2 cellular contexts compared by ENCODE assay signal in the genomic region with DNA sequence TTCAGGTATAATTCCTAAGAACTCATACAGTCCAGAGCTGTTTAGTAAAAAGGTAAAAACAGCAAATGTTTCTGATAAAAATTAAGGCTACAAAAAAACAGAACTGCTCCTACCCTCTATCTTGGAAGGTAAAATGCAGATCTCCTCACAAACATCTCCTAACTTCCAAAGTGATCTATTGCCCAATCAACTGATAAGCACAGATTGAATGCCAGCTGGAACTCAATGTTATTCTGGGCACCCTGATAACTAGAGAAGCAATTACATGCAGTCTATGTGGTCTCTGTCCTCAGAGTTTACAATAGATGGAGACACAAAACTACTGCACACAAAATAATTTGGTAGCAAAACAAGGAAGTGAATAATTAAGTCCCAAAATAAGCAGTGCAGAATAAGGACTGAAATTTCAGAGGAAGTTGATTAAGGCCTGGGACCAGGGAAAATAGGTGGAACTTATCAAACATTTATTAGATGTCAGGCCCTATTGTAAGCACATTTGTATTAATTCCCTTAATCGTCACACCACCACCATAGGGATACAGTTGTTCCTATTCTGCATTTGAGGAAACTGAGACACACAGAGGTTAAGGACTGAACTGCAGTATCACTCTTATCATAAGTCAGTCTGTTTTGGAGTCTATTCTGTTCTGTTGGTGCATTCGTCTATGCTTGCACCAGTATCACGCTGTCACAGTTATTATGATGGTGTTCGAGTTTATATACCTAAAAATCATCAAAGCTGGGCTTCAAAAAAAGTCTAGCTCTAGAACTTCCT.
TF ChIP-seq lines count a peak whose summit lies in the region.

No MANE protein-coding gene starts in this region.

TF ChIP-seq in GM23338, 12 proteins besides CTCF, POLR2A, EP300 and RAD21:
- TF ChIP-seq ZNF331 (CRISPR knock-in tag; IDR thresholded peaks at IDR 0.05; ENCODE audit: low read depth) (no peak), CREB1 (CRISPR knock-in tag; IDR thresholded peaks at IDR 0.05; ENCODE audit: low read depth) (no peak), ETS1 (IDR thresholded peaks at IDR 0.05) (no peak)

TF ChIP-seq in K562, 482 proteins besides CTCF, POLR2A, EP300 and RAD21:
- TF ChIP-seq ZNF239 (CRISPR knock-in tag; IDR thresholded peaks at IDR 0.05) (no peak), CEBPG (CRISPR knock-in tag; IDR thresholded peaks at IDR 0.05) (no peak), CEBPG (tag; conservative IDR thresholded peaks at IDR 0.05 in 1 of 2, IDR thresholded peaks at IDR 0.05 in 1 of 2) (peak in 1 of 2 experiments; percentile 29; a peak in 1 of 4 replicates), HDGF (IDR thresholded peaks at IDR 0.05) (no peak), ATF7 (IDR thresholded peaks at IDR 0.05) (no peak), OTX1 (CRISPR knock-in tag; IDR thresholded peaks at IDR 0.05) (no peak), KLF1 (tag; IDR thresholded peaks at IDR 0.05) (no peak), CEBPB (tag; IDR thresholded peaks at IDR 0.05) (peak; percentile 26), ZNF224 (CRISPR knock-in tag; IDR thresholded peaks at IDR 0.05) (no peak), HOMEZ (CRISPR knock-in tag; IDR thresholded peaks at IDR 0.05) (no peak), BCL6 (CRISPR knock-in tag; IDR thresholded peaks at IDR 0.05) (no peak), ZNF324 (CRISPR knock-in tag; IDR thresholded peaks at IDR 0.05) (no peak), MBD2 (IDR thresholded peaks at IDR 0.05; ENCODE audit: borderline replicate concordance, low read depth) (no peak), NFE2 (IDR thresholded peaks at IDR 0.05; ENCODE audit: low read depth) (no peak), FOXA3 (CRISPR knock-in tag; conservative IDR thresholded peaks at IDR 0.05 in 1 of 2, IDR thresholded peaks at IDR 0.05 in 1 of 2) (no peak), ZNF778 (CRISPR knock-in tag; IDR thresholded peaks at IDR 0.05) (no peak), SMAD1 (IDR thresholded peaks at IDR 0.05; ENCODE audit: low read depth, low read length, partially characterized antibody) (no peak), ZBTB11 (CRISPR knock-in tag; IDR thresholded peaks at IDR 0.05) (no peak), EZH2 (IDR thresholded peaks at IDR 0.05; ENCODE audit: borderline replicate concordance, low read depth, low read length) (no peak)
